In genomic region chr10:99537381-99538286, GRCh38 we compare ENCODE assay signal across 1 cellular context.
TF ChIP-seq lines count a peak whose summit lies in the region.

No MANE protein-coding gene starts in this region.

TF ChIP-seq in GM12878, 131 proteins besides CTCF, POLR2A, EP300 and RAD21:
- TF ChIP-seq SUZ12 (IDR thresholded peaks at IDR 0.05; ENCODE audit: unreplicated experiment) (peak; percentile 0), USF1 (IDR thresholded peaks at IDR 0.05; ENCODE audit: borderline replicate concordance, extremely low read length, insufficient read depth, low read depth, low read length) (no peak), CREM (IDR thresholded peaks at IDR 0.05; ENCODE audit: low read depth) (no peak), BCLAF1 (IDR thresholded peaks at IDR 0.05) (no peak)
